In genomic region chr5:121873409-121873808, GRCh38 we compare ENCODE assay signal across 30 cellular contexts. TPM values are rescaled to one million over a fixed set of nuclear protein-coding genes. Genes with fewer than 3 reads are reported as not detected.
"Had no signal": no experiment of that assay in that cellular context is flagged by ENCODE, and none has a peak within 500 bp of the region (broad histone marks: within the 10 kb centered on the region; RNA-seq: fewer than 3 reads in every experiment).

No MANE protein-coding gene starts in this region.

- DNase-seq: colonic mucosa; cortex of kidney; effector CD8-positive, alpha-beta T cell; effector memory CD8-positive, alpha-beta T cell; endodermal cell; erythroblast; esophagus squamous epithelium; foreskin fibroblast; foreskin melanocyte; gastrocnemius medialis; glutamatergic neuron; head of caudate nucleus; heart right ventricle; hippocampal formation; left cardiac atrium; left lung; left ventricle myocardium superior; lower lobe of right lung; mesenchymal stem cell; mucosa of descending colon had no signal

- H3K27ac ChIP-seq: colonic mucosa, epithelial cell of prostate, esophagus squamous epithelium, gastrocnemius medialis, heart right ventricle, left lung, lower lobe of right lung had no signal

- H3K9me3 ChIP-seq: colonic mucosa, esophagus squamous epithelium, gastrocnemius medialis, heart right ventricle, left lung, lower lobe of right lung, mucosa of descending colon had no signal

- H3K36me3 ChIP-seq: colonic mucosa, esophagus squamous epithelium, gastrocnemius medialis, heart right ventricle, left lung, lower lobe of right lung had no signal

- H3K4me1 ChIP-seq: colonic mucosa, esophagus squamous epithelium, heart right ventricle, left lung, lower lobe of right lung had no signal

- H3K27me3 ChIP-seq: colonic mucosa, esophagus squamous epithelium, gastrocnemius medialis, heart right ventricle, left lung had no signal

- ATAC-seq: effector memory CD8-positive, alpha-beta T cell; esophagus mucosa; gastrocnemius medialis; heart right ventricle; left cardiac atrium; left lung; left ventricle myocardium superior; lower lobe of right lung; mucosa of descending colon had no signal

- H3K4me3 ChIP-seq: colonic mucosa, esophagus squamous epithelium, gastrocnemius medialis, heart right ventricle, left lung, lower lobe of right lung, mucosa of descending colon had no signal

RNA-seq across cellular contexts. Expression of gene FTMT, which starts 21.7 kb away (rescaled TPM):
- total RNA-seq: colonic mucosa, dermis microvascular lymphatic vessel endothelial cell, endodermal cell, esophagus mucosa, esophagus squamous epithelium, gastrocnemius medialis, glomerular endothelial cell, heart right ventricle, kidney epithelial cell, left cardiac atrium, left lung, left ventricle myocardium superior, lower leg skin, lower lobe of right lung, lung microvascular endothelial cell, mesenteric fat pad, mesothelial cell of epicardium, mucosa of descending colon had no signal
- polyA plus RNA-seq: heart right ventricle, keratinocyte had no signal
